Comparison of ENCODE assay signal across 25 cellular contexts in the genomic region with DNA sequence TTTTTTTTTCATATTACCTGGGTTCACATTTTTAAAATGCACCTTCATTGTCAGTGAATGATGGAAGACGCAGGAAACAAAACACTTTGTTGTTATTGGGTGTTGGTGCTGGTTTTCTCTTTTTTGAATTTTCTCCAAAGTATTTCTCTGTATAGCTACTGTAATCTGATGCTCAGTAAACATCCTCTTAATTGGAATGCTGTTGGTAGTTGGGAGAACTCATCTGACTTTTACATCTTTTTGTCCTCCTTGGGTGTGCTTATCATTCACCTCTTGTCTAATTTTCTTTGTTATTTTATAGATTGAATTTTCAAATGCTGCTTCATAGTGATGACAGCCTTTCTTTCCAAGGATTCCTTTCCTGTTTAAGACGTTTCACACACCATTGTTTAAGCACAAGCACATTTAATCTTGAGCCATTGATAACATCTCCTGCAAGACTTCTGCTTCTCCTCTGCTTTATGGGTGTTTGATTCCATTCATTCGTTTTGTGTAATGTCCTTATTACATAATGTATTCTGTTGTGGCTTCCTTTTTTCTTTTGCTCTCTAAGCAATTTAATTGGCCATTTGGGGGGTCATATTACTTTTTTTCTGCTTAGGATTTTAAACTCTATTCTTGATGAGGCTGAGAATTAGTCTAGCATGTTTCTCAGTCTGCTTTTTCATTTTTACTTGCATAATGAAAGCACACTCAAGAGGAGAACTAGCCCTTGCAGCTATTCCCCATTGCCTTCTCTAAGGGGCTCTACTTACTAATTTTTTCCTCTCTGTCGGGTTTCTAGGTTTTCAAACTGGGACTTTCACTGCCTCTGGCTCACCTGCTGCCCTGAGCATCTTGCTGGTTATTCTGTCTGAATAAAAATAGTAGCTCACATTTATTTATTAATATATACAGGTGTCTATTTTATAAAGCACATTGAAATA. TPM values are rescaled to one million over a fixed set of nuclear protein-coding genes. Genes with fewer than 3 reads are reported as not detected.
DNase-seq lines count a peak whose midpoint lies in the region; FAIRE-seq and TF ChIP-seq lines count a peak whose summit lies in the region.
"Had no signal": no experiment of that assay in that cellular context is flagged by ENCODE, and none has a peak within 500 bp of the region (broad histone marks: within the 10 kb centered on the region; RNA-seq: fewer than 3 reads in every experiment).

No MANE protein-coding gene starts in this region.

- DNase-seq in NCI-H2107 treated with DMSO at 0.1 percent for 48 hours (lab: John Stamatoyannopoulos, UW; ENCODE audit: unreplicated experiment) (peak; percentile 39), NCI-H2107 (lab: John Stamatoyannopoulos, UW) (no peak), GM13977 (ENCODE audit: low spot score) (peak; percentile 36), NCI-H2196 treated with DMSO at 0.1 percent for 48 hours (lab: John Stamatoyannopoulos, UW; ENCODE audit: unreplicated experiment) (peak; percentile 20), GM20000 (ENCODE audit: low spot score) (no peak), retina (no peak)
- no peak for DNase-seq in activated CD4-positive, alpha-beta T cell treated with anti-CD3 and anti-CD28 coated beads, Interleukin-2, amount 10 ng/mL, durations not matched to agents 24 days and 14 days
- DNase-seq: activated CD4-positive, alpha-beta memory T cell treated with anti-CD3 and anti-CD28 coated beads, Interleukin-2, amount 10 ng/mL, durations not matched to agents 7 days and 5 days; activated effector memory CD4-positive, alpha-beta T cell treated with anti-CD3 and anti-CD28 coated beads, Interleukin-2, amount 50 U/mL, for 16 hours; activated naive CD8-positive, alpha-beta T cell treated with anti-CD3 and anti-CD28 coated beads, Interleukin-2, amount 50 U/mL, for 24 hours; body of pancreas; effector CD8-positive, alpha-beta T cell; HCEC 1CT; NCI-H2029; NCI-H524; posterior cingulate gyrus; stimulated activated CD8-positive, alpha-beta memory T cell treated with anti-CD3 and anti-CD28 coated beads, Interleukin-4, amount 100 ng/mL, for 48 hours; upper lobe of left lung had no signal

- no peaks in the 10 kb centered on the region for H3K36me3 Mint-ChIP-seq in activated CD4-positive, alpha-beta T cell treated with anti-CD3 and anti-CD28 coated beads, Interleukin-2, amount 10 ng/mL, durations not matched to agents 24 days and 14 days (ENCODE audit: low read depth)
- H3K36me3 Mint-ChIP-seq: CD14-positive monocyte had no signal

- intact Hi-C loops in activated CD4-positive, alpha-beta T cell treated with anti-CD3 and anti-CD28 coated beads, Interleukin-2, amount 10 ng/mL, durations not matched to agents 24 days and 14 days (cut with micrococcal nuclease): no loop called here

- H3K4me3 Mint-ChIP-seq in activated CD4-positive, alpha-beta T cell treated with anti-CD3 and anti-CD28 coated beads, Interleukin-2, amount 10 ng/mL, durations not matched to agents 24 days and 14 days: no peak overlapping the region
- H3K4me3 Mint-ChIP-seq: activated CD4-positive, alpha-beta memory T cell treated with anti-CD3 and anti-CD28 coated beads, Interleukin-2, amount 10 ng/mL, durations not matched to agents 7 days and 5 days; activated naive CD8-positive, alpha-beta T cell treated with anti-CD3 and anti-CD28 coated beads, Interleukin-2, amount 50 U/mL, for 24 hours; CD14-positive monocyte; neural crest cell; T-helper 2 cell treated with Interferon-gamma antibody and Interleukin-4, amounts not matched to agents 5 μg/mL and 100 μg/mL, for 36 hours had no signal

- FAIRE-seq in endometrium (lab: Jason Lieb, UNC): peak; percentile 77
- FAIRE-seq: A549, D721Med had no signal

- no peaks in the 10 kb centered on the region for H3K4me1 Mint-ChIP-seq in activated CD4-positive, alpha-beta T cell treated with anti-CD3 and anti-CD28 coated beads, Interleukin-2, amount 10 ng/mL, durations not matched to agents 24 days and 14 days
- H3K4me1 Mint-ChIP-seq: activated CD4-positive, alpha-beta memory T cell treated with anti-CD3 and anti-CD28 coated beads, Interleukin-2, amount 10 ng/mL, durations not matched to agents 7 days and 5 days; activated naive CD8-positive, alpha-beta T cell treated with anti-CD3 and anti-CD28 coated beads, Interleukin-2, amount 50 U/mL, for 24 hours; neural crest cell had no signal

- H3K27me3 Mint-ChIP-seq in activated CD4-positive, alpha-beta T cell treated with anti-CD3 and anti-CD28 coated beads, Interleukin-2, amount 10 ng/mL, durations not matched to agents 24 days and 14 days: peaks cover 54% of the 10 kb centered on the region

- TF ChIP-seq CTCF in GM13977 (IDR thresholded peaks at IDR 0.05; ENCODE audit: extremely low read depth, insufficient read depth, missing control alignments) (no peak), GM20000 (IDR thresholded peaks at IDR 0.05; ENCODE audit: extremely low read depth, missing control alignments) (no peak)

- in situ Hi-C loops in GM13977 (cut with MboI; ENCODE audit: low pct_unique_long_range_greater_than_20kb, low sequenced_read_pairs, unreplicated experiment): loop anchor here (5.0 kb wide), 1 partner anchor 51 kb away; no protein-coding TSS in a partner anchor

- H3K9me3 Mint-ChIP-seq in activated CD4-positive, alpha-beta T cell treated with anti-CD3 and anti-CD28 coated beads, Interleukin-2, amount 10 ng/mL, durations not matched to agents 24 days and 14 days: no peaks in the 10 kb centered on the region
- H3K9me3 Mint-ChIP-seq: activated CD4-positive, alpha-beta memory T cell treated with anti-CD3 and anti-CD28 coated beads, Interleukin-2, amount 10 ng/mL, durations not matched to agents 7 days and 5 days; activated naive CD8-positive, alpha-beta T cell treated with anti-CD3 and anti-CD28 coated beads, Interleukin-2, amount 50 U/mL, for 24 hours; CD14-positive monocyte; neural crest cell; T-helper 2 cell treated with Interferon-gamma antibody and Interleukin-4, amounts not matched to agents 5 μg/mL and 100 μg/mL, for 36 hours had no signal

- H3K27ac Mint-ChIP-seq in activated CD4-positive, alpha-beta T cell treated with anti-CD3 and anti-CD28 coated beads, Interleukin-2, amount 10 ng/mL, durations not matched to agents 24 days and 14 days: no peak overlapping the region
- H3K27ac Mint-ChIP-seq: activated CD4-positive, alpha-beta memory T cell treated with anti-CD3 and anti-CD28 coated beads, Interleukin-2, amount 10 ng/mL, durations not matched to agents 7 days and 5 days; activated naive CD8-positive, alpha-beta T cell treated with anti-CD3 and anti-CD28 coated beads, Interleukin-2, amount 50 U/mL, for 24 hours; T-helper 2 cell treated with Interferon-gamma antibody and Interleukin-4, amounts not matched to agents 5 μg/mL and 100 μg/mL, for 36 hours had no signal

RNA-seq across cellular contexts. Expression of a gene that starts 42.0 kb away (rescaled TPM):
- total RNA-seq in activated CD4-positive, alpha-beta T cell treated with anti-CD3 and anti-CD28 coated beads, Interleukin-2, amount 10 ng/mL, durations not matched to agents 24 days and 14 days: not detected in 2 replicates
- total RNA-seq: SK-MEL-5 had no signal

Comparison
In these comparisons a context has a peak if more than half of its experiments do, and no peak if none do; other contexts are left out.
1. DNase-seq: peak in NCI-H2107 treated with DMSO at 0.1 percent for 48 hours (single experiment), GM13977 (single experiment) and NCI-H2196 treated with DMSO at 0.1 percent for 48 hours (single experiment); none in NCI-H2107 (single experiment), activated CD4-positive, alpha-beta T cell treated with anti-CD3 and anti-CD28 coated beads, Interleukin-2, amount 10 ng/mL, durations not matched to agents 24 days and 14 days (single experiment), GM20000 (single experiment) and retina (single experiment).